In genomic region chr6:67336014-67336413, GRCh38 we compare ENCODE assay signal across 1 cellular context.
TF ChIP-seq lines count a peak whose summit lies in the region.

No MANE protein-coding gene starts in this region.

TF ChIP-seq in GM23338, 12 proteins besides CTCF, POLR2A, EP300 and RAD21 (continued from another document):
- TF ChIP-seq ZNF462 (CRISPR knock-in tag; IDR thresholded peaks at IDR 0.05) = no peak
- TF ChIP-seq ZNF331 (CRISPR knock-in tag; IDR thresholded peaks at IDR 0.05; ENCODE audit: low read depth) = no peak
- TF ChIP-seq, protein P1, sequence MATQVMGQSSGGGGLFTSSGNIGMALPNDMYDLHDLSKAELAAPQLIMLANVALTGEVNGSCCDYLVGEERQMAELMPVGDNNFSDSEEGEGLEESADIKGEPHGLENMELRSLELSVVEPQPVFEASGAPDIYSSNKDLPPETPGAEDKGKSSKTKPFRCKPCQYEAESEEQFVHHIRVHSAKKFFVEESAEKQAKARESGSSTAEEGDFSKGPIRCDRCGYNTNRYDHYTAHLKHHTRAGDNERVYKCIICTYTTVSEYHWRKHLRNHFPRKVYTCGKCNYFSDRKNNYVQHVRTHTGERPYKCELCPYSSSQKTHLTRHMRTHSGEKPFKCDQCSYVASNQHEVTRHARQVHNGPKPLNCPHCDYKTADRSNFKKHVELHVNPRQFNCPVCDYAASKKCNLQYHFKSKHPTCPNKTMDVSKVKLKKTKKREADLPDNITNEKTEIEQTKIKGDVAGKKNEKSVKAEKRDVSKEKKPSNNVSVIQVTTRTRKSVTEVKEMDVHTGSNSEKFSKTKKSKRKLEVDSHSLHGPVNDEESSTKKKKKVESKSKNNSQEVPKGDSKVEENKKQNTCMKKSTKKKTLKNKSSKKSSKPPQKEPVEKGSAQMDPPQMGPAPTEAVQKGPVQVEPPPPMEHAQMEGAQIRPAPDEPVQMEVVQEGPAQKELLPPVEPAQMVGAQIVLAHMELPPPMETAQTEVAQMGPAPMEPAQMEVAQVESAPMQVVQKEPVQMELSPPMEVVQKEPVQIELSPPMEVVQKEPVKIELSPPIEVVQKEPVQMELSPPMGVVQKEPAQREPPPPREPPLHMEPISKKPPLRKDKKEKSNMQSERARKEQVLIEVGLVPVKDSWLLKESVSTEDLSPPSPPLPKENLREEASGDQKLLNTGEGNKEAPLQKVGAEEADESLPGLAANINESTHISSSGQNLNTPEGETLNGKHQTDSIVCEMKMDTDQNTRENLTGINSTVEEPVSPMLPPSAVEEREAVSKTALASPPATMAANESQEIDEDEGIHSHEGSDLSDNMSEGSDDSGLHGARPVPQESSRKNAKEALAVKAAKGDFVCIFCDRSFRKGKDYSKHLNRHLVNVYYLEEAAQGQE (IDR thresholded peaks at IDR 0.05; ENCODE audit: unreplicated experiment) = no peak
TF ChIP-seq in GM23338: peak in this region for 0.
